In the genomic region with DNA sequence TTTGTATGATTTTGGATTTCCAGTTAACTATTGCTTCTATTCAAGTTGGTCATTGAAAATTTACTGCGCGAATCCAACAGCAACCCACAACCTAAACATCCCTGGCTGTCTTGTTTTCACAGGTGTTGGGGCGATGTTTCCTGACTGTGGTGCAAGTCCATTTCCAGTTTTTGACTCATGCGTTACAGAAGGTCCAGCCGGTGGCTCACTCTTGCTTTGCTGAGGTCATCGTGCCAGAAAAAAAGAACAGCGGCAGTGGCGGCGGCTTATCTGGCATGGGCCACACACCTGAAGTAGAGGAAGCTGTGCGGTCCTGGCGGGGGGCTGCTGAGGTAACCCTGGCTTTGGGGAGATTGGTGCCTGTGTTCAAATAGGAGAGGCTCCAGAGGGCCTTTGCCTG, we compare ENCODE assay signal across 1 cellular context.
TF ChIP-seq lines count a peak whose summit lies in the region.

No MANE protein-coding gene starts in this region.

TF ChIP-seq in K562, 482 proteins besides CTCF, POLR2A, EP300 and RAD21 (continued from another document and continues in another):
- TF ChIP-seq, protein P1, sequence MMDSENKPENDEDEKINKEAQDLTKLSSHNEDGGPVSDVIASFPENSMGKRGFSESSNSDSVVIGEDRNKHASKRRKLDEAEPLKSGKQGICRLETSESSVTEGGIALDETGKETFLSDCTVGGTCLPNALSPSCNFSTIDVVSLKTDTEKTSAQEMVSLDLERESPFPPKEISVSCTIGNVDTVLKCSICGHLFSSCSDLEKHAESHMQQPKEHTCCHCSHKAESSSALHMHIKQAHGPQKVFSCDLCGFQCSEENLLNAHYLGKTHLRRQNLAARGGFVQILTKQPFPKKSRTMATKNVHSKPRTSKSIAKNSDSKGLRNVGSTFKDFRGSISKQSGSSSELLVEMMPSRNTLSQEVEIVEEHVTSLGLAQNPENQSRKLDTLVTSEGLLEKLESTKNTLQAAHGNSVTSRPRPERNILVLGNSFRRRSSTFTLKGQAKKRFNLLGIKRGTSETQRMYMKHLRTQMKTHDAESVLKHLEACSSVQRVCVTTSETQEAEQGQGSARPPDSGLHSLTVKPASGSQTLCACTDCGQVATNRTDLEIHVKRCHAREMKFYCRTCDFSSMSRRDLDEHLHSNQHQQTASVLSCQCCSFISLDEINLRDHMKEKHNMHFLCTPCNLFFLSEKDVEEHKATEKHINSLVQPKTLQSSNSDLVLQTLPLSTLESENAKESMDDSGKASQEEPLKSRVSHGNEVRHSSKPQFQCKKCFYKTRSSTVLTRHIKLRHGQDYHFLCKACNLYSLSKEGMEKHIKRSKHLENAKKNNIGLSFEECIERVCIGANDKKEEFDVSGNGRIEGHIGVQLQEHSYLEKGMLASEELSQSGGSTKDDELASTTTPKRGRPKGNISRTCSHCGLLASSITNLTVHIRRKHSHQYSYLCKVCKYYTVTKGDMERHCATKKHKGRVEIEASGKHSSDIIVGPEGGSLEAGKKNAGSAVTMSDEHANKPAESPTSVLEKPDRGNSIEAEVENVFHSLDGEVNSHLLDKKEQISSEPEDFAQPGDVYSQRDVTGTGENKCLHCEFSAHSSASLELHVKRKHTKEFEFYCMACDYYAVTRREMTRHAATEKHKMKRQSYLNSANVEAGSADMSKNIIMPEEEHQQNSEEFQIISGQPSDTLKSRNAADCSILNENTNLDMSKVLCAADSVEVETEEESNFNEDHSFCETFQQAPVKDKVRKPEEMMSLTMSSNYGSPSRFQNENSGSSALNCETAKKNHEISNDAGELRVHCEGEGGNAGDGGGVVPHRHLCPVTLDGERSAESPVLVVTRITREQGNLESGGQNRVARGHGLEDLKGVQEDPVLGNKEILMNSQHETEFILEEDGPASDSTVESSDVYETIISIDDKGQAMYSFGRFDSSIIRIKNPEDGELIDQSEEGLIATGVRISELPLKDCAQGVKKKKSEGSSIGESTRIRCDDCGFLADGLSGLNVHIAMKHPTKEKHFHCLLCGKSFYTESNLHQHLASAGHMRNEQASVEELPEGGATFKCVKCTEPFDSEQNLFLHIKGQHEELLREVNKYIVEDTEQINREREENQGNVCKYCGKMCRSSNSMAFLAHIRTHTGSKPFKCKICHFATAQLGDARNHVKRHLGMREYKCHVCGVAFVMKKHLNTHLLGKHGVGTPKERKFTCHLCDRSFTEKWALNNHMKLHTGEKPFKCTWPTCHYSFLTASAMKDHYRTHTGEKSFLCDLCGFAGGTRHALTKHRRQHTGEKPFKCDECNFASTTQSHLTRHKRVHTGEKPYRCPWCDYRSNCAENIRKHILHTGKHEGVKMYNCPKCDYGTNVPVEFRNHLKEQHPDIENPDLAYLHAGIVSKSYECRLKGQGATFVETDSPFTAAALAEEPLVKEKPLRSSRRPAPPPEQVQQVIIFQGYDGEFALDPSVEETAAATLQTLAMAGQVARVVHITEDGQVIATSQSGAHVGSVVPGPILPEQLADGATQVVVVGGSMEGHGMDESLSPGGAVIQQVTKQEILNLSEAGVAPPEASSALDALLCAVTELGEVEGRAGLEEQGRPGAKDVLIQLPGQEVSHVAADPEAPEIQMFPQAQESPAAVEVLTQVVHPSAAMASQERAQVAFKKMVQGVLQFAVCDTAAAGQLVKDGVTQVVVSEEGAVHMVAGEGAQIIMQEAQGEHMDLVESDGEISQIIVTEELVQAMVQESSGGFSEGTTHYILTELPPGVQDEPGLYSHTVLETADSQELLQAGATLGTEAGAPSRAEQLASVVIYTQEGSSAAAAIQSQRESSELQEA (IDR thresholded peaks at IDR 0.05; ENCODE audit: low read depth): no peak
- TF ChIP-seq ZNF609 (CRISPR knock-in tag; IDR thresholded peaks at IDR 0.05; ENCODE audit: borderline replicate concordance): no peak
- no peak for TF ChIP-seq HNRNPL (IDR thresholded peaks at IDR 0.05; ENCODE audit: low read depth, low read length)
- TF ChIP-seq ZFP1 (CRISPR knock-in tag; IDR thresholded peaks at IDR 0.05): no peak
- TF ChIP-seq, protein P2, sequence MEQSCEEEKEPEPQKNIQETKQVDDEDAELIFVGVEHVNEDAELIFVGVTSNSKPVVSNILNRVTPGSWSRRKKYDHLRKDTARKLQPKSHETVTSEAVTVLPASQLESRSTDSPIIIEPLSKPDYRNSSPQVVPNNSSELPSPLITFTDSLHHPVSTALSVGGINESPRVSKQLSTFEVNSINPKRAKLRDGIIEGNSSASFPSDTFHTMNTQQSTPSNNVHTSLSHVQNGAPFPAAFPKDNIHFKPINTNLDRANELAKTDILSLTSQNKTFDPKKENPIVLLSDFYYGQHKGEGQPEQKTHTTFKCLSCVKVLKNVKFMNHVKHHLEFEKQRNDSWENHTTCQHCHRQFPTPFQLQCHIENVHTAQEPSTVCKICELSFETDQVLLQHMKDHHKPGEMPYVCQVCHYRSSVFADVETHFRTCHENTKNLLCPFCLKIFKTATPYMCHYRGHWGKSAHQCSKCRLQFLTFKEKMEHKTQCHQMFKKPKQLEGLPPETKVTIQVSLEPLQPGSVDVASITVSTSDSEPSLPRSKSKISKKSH (CRISPR knock-in tag; IDR thresholded peaks at IDR 0.05): no peak
- TF ChIP-seq, protein P3, sequence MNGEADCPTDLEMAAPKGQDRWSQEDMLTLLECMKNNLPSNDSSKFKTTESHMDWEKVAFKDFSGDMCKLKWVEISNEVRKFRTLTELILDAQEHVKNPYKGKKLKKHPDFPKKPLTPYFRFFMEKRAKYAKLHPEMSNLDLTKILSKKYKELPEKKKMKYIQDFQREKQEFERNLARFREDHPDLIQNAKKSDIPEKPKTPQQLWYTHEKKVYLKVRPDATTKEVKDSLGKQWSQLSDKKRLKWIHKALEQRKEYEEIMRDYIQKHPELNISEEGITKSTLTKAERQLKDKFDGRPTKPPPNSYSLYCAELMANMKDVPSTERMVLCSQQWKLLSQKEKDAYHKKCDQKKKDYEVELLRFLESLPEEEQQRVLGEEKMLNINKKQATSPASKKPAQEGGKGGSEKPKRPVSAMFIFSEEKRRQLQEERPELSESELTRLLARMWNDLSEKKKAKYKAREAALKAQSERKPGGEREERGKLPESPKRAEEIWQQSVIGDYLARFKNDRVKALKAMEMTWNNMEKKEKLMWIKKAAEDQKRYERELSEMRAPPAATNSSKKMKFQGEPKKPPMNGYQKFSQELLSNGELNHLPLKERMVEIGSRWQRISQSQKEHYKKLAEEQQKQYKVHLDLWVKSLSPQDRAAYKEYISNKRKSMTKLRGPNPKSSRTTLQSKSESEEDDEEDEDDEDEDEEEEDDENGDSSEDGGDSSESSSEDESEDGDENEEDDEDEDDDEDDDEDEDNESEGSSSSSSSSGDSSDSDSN (IDR thresholded peaks at IDR 0.05; ENCODE audit: borderline replicate concordance in 1 of 2, low read depth in 2 of 2, low read length in 2 of 2): no peak
- no peak for TF ChIP-seq SP1 (CRISPR knock-in tag; IDR thresholded peaks at IDR 0.05)
- no peak for TF ChIP-seq COPS2 (conservative IDR thresholded peaks at IDR 0.05)
- no peak for TF ChIP-seq MEF2D (tag; conservative IDR thresholded peaks at IDR 0.05; ENCODE audit: low read depth)
- no peak for TF ChIP-seq BRD9 (IDR thresholded peaks at IDR 0.05; ENCODE audit: low read depth, partially characterized antibody)
- TF ChIP-seq HDAC2 (IDR thresholded peaks at IDR 0.05): no peak
- no peak for TF ChIP-seq SAFB (IDR thresholded peaks at IDR 0.05; ENCODE audit: borderline replicate concordance, low read depth, low read length)
- no peak for TF ChIP-seq ZNF224 (CRISPR knock-in tag; IDR thresholded peaks at IDR 0.05)
- peak; percentile 60; the same call in 1 of the 2 replicates for TF ChIP-seq CREM (IDR thresholded peaks at IDR 0.05; ENCODE audit: low read depth)
- no peak for TF ChIP-seq SIN3B (IDR thresholded peaks at IDR 0.05; ENCODE audit: low read depth)
- TF ChIP-seq, protein P4, sequence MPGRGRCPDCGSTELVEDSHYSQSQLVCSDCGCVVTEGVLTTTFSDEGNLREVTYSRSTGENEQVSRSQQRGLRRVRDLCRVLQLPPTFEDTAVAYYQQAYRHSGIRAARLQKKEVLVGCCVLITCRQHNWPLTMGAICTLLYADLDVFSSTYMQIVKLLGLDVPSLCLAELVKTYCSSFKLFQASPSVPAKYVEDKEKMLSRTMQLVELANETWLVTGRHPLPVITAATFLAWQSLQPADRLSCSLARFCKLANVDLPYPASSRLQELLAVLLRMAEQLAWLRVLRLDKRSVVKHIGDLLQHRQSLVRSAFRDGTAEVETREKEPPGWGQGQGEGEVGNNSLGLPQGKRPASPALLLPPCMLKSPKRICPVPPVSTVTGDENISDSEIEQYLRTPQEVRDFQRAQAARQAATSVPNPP (IDR thresholded peaks at IDR 0.05; ENCODE audit: borderline replicate concordance, insufficient read depth, insufficient read length): no peak
- no peak for TF ChIP-seq SRSF3 (IDR thresholded peaks at IDR 0.05; ENCODE audit: insufficient read depth, low read length)
- no peak for TF ChIP-seq EP400 (IDR thresholded peaks at IDR 0.05)
- TF ChIP-seq MBD1 (CRISPR knock-in tag; IDR thresholded peaks at IDR 0.05): no peak
- no peak for TF ChIP-seq TCF7L2 (IDR thresholded peaks at IDR 0.05; ENCODE audit: low read depth, low read length)
- TF ChIP-seq, protein P5, sequence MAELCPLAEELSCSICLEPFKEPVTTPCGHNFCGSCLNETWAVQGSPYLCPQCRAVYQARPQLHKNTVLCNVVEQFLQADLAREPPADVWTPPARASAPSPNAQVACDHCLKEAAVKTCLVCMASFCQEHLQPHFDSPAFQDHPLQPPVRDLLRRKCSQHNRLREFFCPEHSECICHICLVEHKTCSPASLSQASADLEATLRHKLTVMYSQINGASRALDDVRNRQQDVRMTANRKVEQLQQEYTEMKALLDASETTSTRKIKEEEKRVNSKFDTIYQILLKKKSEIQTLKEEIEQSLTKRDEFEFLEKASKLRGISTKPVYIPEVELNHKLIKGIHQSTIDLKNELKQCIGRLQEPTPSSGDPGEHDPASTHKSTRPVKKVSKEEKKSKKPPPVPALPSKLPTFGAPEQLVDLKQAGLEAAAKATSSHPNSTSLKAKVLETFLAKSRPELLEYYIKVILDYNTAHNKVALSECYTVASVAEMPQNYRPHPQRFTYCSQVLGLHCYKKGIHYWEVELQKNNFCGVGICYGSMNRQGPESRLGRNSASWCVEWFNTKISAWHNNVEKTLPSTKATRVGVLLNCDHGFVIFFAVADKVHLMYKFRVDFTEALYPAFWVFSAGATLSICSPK (IDR thresholded peaks at IDR 0.05; ENCODE audit: borderline replicate concordance): no peak
- TF ChIP-seq TAF7 (tag; IDR thresholded peaks at IDR 0.05): no peak
- TF ChIP-seq ZNF175 (CRISPR knock-in tag; IDR thresholded peaks at IDR 0.05; ENCODE audit: low read depth): no peak
- TF ChIP-seq NCOR1 (IDR thresholded peaks at IDR 0.05): peak; percentile 31; the same call in 1 of the 2 replicates
- peak; percentile 57; the same call in 1 of the 2 replicates for TF ChIP-seq SMARCA4 (IDR thresholded peaks at IDR 0.05)
- TF ChIP-seq E2F8 (IDR thresholded peaks at IDR 0.05; ENCODE audit: low read depth, partially characterized antibody): no peak
- TF ChIP-seq SP2 (IDR thresholded peaks at IDR 0.05; ENCODE audit: extremely low read depth, low read depth, low read length, poor library complexity, severe bottlenecking): no peak
- TF ChIP-seq NFIC (IDR thresholded peaks at IDR 0.05): no peak
